ENCODE assay signal across 21 cellular contexts in the genomic region with DNA sequence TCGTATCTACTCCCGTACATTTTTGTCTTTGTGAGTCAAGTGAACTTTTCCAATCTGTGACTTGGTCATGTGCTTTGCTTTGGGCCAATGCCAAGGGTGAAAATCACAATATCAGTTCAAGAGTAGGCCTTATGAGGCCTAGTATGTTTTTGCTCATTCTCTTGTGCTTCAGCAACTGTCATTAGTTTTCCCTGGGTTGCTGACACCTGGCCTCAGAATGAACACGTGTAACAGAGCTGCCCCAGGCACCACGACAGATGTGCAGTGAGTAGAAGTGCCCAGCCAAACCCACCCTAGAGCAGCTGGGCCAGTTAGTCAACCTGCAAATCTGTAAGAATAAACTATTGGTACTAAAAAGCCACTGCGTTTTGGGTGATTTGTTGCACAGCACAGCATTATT.
"Had no signal": no experiment of that assay in that cellular context is flagged by ENCODE, and none has a peak within 500 bp of the region (broad histone marks: within the 10 kb centered on the region; RNA-seq: fewer than 3 reads in every experiment).

No MANE protein-coding gene starts in this region.

- H3K9me3 ChIP-seq: esophagus muscularis mucosa, lower lobe of right lung, neutrophil, right lobe of liver, thoracic aorta, tibial nerve, upper lobe of right lung, uterus had no signal

- H3K4me3 ChIP-seq: coronary artery, esophagus muscularis mucosa, lower lobe of right lung, right lobe of liver, thoracic aorta, tibial nerve, upper lobe of right lung, uterus had no signal

- H3K4me1 ChIP-seq: esophagus muscularis mucosa, foreskin keratinocyte, lower lobe of right lung, parathyroid adenoma, right lobe of liver, tibial nerve, upper lobe of right lung, uterus had no signal

- H3K36me3 ChIP-seq: esophagus muscularis mucosa, lower lobe of right lung, neutrophil, right lobe of liver, thoracic aorta, tibial nerve, upper lobe of right lung, uterus had no signal

- H3K9ac ChIP-seq: parathyroid adenoma had no signal

- H3K27ac ChIP-seq: coronary artery, esophagus muscularis mucosa, foreskin keratinocyte, lower lobe of right lung, neutrophil, parathyroid adenoma, right lobe of liver, thoracic aorta, tibial nerve, upper lobe of right lung, uterus had no signal

- DNase-seq: dermis blood vessel endothelial cell; effector memory CD4-positive, alpha-beta T cell; foreskin keratinocyte; glutamatergic neuron; hypothalamus; left ventricle myocardium superior; lower lobe of right lung; naive B cell; right lobe of liver; small intestine; stimulated activated CD4-positive, alpha-beta T cell treated with anti-CD3 and anti-CD28 coated beads, Interleukin-15, amount 100 ng/mL, for 24 hours; stimulated activated CD4-positive, alpha-beta T cell treated with anti-CD3 and anti-CD28 coated beads, Interleukin-2, amount 100 ng/mL, for 48 hours; stimulated activated naive B cell treated with anti-CD40 and anti-IgM and Interleukin-4, amounts not matched to agents 10 μg/mL and 1 μg/mL and 100 μg/mL, for 72 hours; upper lobe of right lung; uterus had no signal

- H2AFZ ChIP-seq: parathyroid adenoma had no signal

- H3K79me2 ChIP-seq: parathyroid adenoma had no signal

- H3K27me3 ChIP-seq: esophagus muscularis mucosa, foreskin keratinocyte, neutrophil, right lobe of liver, tibial nerve, upper lobe of right lung, uterus had no signal
